31 cellular contexts compared by ENCODE assay signal in genomic region chr18:31660763-31661162, GRCh38.
"Had no signal": no experiment of that assay in that cellular context is flagged by ENCODE, and none has a peak within 500 bp of the region (broad histone marks: within the 10 kb centered on the region; RNA-seq: fewer than 3 reads in every experiment).

No MANE protein-coding gene starts in this region.

- H3K4me3 Mint-ChIP-seq: activated CD4-positive, alpha-beta memory T cell treated with anti-CD3 and anti-CD28 coated beads for 36 hours; activated CD4-positive, alpha-beta T cell treated with anti-CD3 and anti-CD28 coated beads for 36 hours; activated CD4-positive, alpha-beta T cell treated with anti-CD3 and anti-CD28 coated beads, Interleukin-2, amount 10 ng/mL, durations not matched to agents 24 days and 14 days; activated CD8-positive, alpha-beta memory T cell treated with anti-CD3 and anti-CD28 coated beads, Interleukin-2, amount 10 ng/mL, durations not matched to agents 7 days and 5 days; activated CD8-positive, alpha-beta T cell treated with anti-CD3 and anti-CD28 coated beads, Interleukin-2, amount 10 ng/mL, durations not matched to agents 7 days and 5 days; activated naive CD4-positive, alpha-beta T cell treated with anti-CD3 and anti-CD28 coated beads for 36 hours; activated naive CD4-positive, alpha-beta T cell treated with anti-CD3 and anti-CD28 coated beads, Interleukin-2, amount 50 U/mL, for 24 hours; activated naive CD8-positive, alpha-beta T cell treated with anti-CD3 and anti-CD28 coated beads for 36 hours; activated naive CD8-positive, alpha-beta T cell treated with anti-CD3 and anti-CD28 coated beads, Interleukin-2, amount 50 U/mL, for 24 hours; activated T-helper 1 cell treated with anti-CD3 and anti-CD28 coated beads, Interleukin-12 subunit alpha, Interleukin-12 subunit beta, Interleukin-2, Interleukin-4 antibody, amounts not matched to agents 30 ng/mL and 10 ng/mL and 1 ng/mL, durations not matched to agents 14 hours and 24 hours and 36 hours; brain; T-helper 2 cell treated with Interferon-gamma antibody and Interleukin-4, amounts not matched to agents 5 μg/mL and 100 μg/mL, for 36 hours had no signal

- H3K9me3 Mint-ChIP-seq: activated CD4-positive, alpha-beta memory T cell treated with anti-CD3 and anti-CD28 coated beads for 36 hours; activated naive CD4-positive, alpha-beta T cell treated with anti-CD3 and anti-CD28 coated beads for 36 hours; activated naive CD4-positive, alpha-beta T cell treated with anti-CD3 and anti-CD28 coated beads, Interleukin-2, amount 50 U/mL, for 24 hours; activated naive CD8-positive, alpha-beta T cell treated with anti-CD3 and anti-CD28 coated beads for 36 hours; activated naive CD8-positive, alpha-beta T cell treated with anti-CD3 and anti-CD28 coated beads, Interleukin-2, amount 50 U/mL, for 24 hours; activated T-helper 1 cell treated with anti-CD3 and anti-CD28 coated beads, Interleukin-12 subunit alpha, Interleukin-12 subunit beta, Interleukin-2, Interleukin-4 antibody, amounts not matched to agents 30 ng/mL and 10 ng/mL and 1 ng/mL, durations not matched to agents 14 hours and 24 hours and 36 hours; activated T-helper 2 cell treated with anti-CD3 and anti-CD28 coated beads, Interferon-gamma antibody, Interleukin-2, Interleukin-4, amounts not matched to agents 10 μg/mL and 5 μg/mL and 100 μg/mL, durations not matched to agents 14 hours and 24 hours and 36 hours; T-helper 2 cell treated with Interferon-gamma antibody and Interleukin-4, amounts not matched to agents 5 μg/mL and 100 μg/mL, for 36 hours had no signal

- FAIRE-seq: endometrium, endothelial cell of umbilical vein had no signal

- ATAC-seq: activated CD4-positive, alpha-beta T cell treated with anti-CD3 and anti-CD28 coated beads for 36 hours; activated CD8-positive, alpha-beta memory T cell treated with anti-CD3 and anti-CD28 coated beads, Interleukin-2, amount 10 ng/mL, durations not matched to agents 7 days and 5 days; activated CD8-positive, alpha-beta T cell treated with anti-CD3 and anti-CD28 coated beads, Interleukin-2, amount 10 ng/mL, durations not matched to agents 7 days and 5 days; activated naive CD8-positive, alpha-beta T cell treated with anti-CD3 and anti-CD28 coated beads, Interleukin-2, amount 50 U/mL, for 24 hours; gastroesophageal sphincter; heart right ventricle had no signal

- DNase-seq: activated CD4-positive, alpha-beta memory T cell treated with anti-CD3 and anti-CD28 coated beads for 36 hours; activated CD4-positive, alpha-beta T cell treated with anti-CD3 and anti-CD28 coated beads for 36 hours; activated CD4-positive, alpha-beta T cell treated with anti-CD3 and anti-CD28 coated beads, Interleukin-2, amount 10 ng/mL, durations not matched to agents 24 days and 14 days; activated CD4-positive, CD25-positive, alpha-beta regulatory T cell; activated CD4-positive, CD25-positive, alpha-beta regulatory T cell treated with anti-CD3 and anti-CD28 coated beads, Interleukin-2, amount 50 U/mL, for 72 hours; activated CD8-positive, alpha-beta memory T cell treated with anti-CD3 and anti-CD28 coated beads, Interleukin-2, amount 10 ng/mL, durations not matched to agents 7 days and 5 days; activated CD8-positive, alpha-beta memory T cell treated with anti-CD3 and anti-CD28 coated beads, Interleukin-2, amount 50 U/mL, for 4 hours; activated CD8-positive, alpha-beta T cell treated with anti-CD3 and anti-CD28 coated beads, Interleukin-2, amount 10 ng/mL, durations not matched to agents 7 days and 5 days; activated effector memory CD4-positive, alpha-beta T cell treated with anti-CD3 and anti-CD28 coated beads, Interleukin-2, amount 50 U/mL, for 16 hours; activated naive CD4-positive, alpha-beta T cell treated with anti-CD3 and anti-CD28 coated beads for 36 hours; activated naive CD8-positive, alpha-beta T cell treated with anti-CD3 and anti-CD28 coated beads for 36 hours; activated naive CD8-positive, alpha-beta T cell treated with anti-CD3 and anti-CD28 coated beads, Interleukin-2, amount 50 U/mL, for 24 hours; activated T-cell treated with anti-CD3 and anti-CD28 coated beads, Interleukin-2, amount 50 U/mL, for 1 hour; activated T-cell treated with anti-CD3 and anti-CD28 coated beads, Interleukin-2, amount 50 U/mL, for 48 hours; central memory CD4-positive, alpha-beta T cell; cerebellar nuclear complex; colonic mucosa; effector CD8-positive, alpha-beta T cell; esophagus squamous epithelium; foreskin melanocyte; heart right ventricle; T1000; WERI-Rb-1 had no signal

- H3K36me3 Mint-ChIP-seq: activated naive CD4-positive, alpha-beta T cell treated with anti-CD3 and anti-CD28 coated beads, Interleukin-2, amount 50 U/mL, for 24 hours had no signal

- H3K27me3 Mint-ChIP-seq: activated CD4-positive, alpha-beta T cell treated with anti-CD3 and anti-CD28 coated beads for 36 hours; activated CD4-positive, alpha-beta T cell treated with anti-CD3 and anti-CD28 coated beads, Interleukin-2, amount 10 ng/mL, durations not matched to agents 24 days and 14 days had no signal

- H3K27ac Mint-ChIP-seq: activated CD4-positive, alpha-beta memory T cell treated with anti-CD3 and anti-CD28 coated beads for 36 hours; activated CD4-positive, alpha-beta T cell treated with anti-CD3 and anti-CD28 coated beads for 36 hours; activated CD4-positive, alpha-beta T cell treated with anti-CD3 and anti-CD28 coated beads, Interleukin-2, amount 10 ng/mL, durations not matched to agents 24 days and 14 days; activated CD8-positive, alpha-beta memory T cell treated with anti-CD3 and anti-CD28 coated beads, Interleukin-2, amount 10 ng/mL, durations not matched to agents 7 days and 5 days; activated CD8-positive, alpha-beta T cell treated with anti-CD3 and anti-CD28 coated beads, Interleukin-2, amount 10 ng/mL, durations not matched to agents 7 days and 5 days; activated naive CD4-positive, alpha-beta T cell treated with anti-CD3 and anti-CD28 coated beads for 36 hours; activated naive CD4-positive, alpha-beta T cell treated with anti-CD3 and anti-CD28 coated beads, Interleukin-2, amount 50 U/mL, for 24 hours; activated naive CD8-positive, alpha-beta T cell treated with anti-CD3 and anti-CD28 coated beads for 36 hours; activated naive CD8-positive, alpha-beta T cell treated with anti-CD3 and anti-CD28 coated beads, Interleukin-2, amount 50 U/mL, for 24 hours; activated T-helper 1 cell treated with anti-CD3 and anti-CD28 coated beads, Interleukin-12 subunit alpha, Interleukin-12 subunit beta, Interleukin-2, Interleukin-4 antibody, amounts not matched to agents 30 ng/mL and 10 ng/mL and 1 ng/mL, durations not matched to agents 14 hours and 24 hours and 36 hours; activated T-helper 2 cell treated with anti-CD3 and anti-CD28 coated beads, Interferon-gamma antibody, Interleukin-2, Interleukin-4, amounts not matched to agents 10 μg/mL and 5 μg/mL and 100 μg/mL, durations not matched to agents 14 hours and 24 hours and 36 hours; brain; T-helper 2 cell treated with Interferon-gamma antibody and Interleukin-4, amounts not matched to agents 5 μg/mL and 100 μg/mL, for 36 hours had no signal
